In the genomic region with DNA sequence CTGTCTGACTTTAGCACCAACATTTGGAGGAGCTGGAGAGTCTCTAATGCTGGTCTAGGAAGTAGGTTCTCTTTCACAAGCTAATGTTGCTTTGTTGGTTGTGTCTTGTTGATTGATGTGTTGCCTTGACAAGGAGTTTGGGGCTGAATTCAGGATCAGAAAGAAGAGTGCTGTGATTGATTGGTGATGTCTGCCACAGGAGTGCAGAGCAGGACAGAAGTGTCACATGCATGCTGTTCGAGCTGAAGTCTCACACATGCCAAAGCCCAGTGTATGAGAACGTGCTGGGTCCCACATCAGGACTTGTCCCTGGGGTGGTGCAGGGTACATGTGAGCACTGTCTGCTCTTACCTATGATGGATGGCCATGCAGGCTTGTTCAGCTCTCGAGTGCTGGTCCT, we compare ENCODE assay signal across 1 cellular context.
TF ChIP-seq lines count a peak whose summit lies in the region.

No MANE protein-coding gene starts in this region.

TF ChIP-seq in GM12878, 131 proteins besides CTCF, POLR2A, EP300 and RAD21 (continued from another document):
- TF ChIP-seq, protein P1, sequence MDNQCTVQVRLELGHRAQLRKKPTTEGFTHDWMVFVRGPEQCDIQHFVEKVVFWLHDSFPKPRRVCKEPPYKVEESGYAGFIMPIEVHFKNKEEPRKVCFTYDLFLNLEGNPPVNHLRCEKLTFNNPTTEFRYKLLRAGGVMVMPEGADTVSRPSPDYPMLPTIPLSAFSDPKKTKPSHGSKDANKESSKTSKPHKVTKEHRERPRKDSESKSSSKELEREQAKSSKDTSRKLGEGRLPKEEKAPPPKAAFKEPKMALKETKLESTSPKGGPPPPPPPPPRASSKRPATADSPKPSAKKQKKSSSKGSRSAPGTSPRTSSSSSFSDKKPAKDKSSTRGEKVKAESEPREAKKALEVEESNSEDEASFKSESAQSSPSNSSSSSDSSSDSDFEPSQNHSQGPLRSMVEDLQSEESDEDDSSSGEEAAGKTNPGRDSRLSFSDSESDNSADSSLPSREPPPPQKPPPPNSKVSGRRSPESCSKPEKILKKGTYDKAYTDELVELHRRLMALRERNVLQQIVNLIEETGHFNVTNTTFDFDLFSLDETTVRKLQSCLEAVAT (IDR thresholded peaks at IDR 0.05) = peak; percentile 63
- no peak for TF ChIP-seq TCF3 (IDR thresholded peaks at IDR 0.05; ENCODE audit: borderline replicate concordance, insufficient read depth, low read depth, low read length)
- TF ChIP-seq MYC (IDR thresholded peaks at IDR 0.05; ENCODE audit: insufficient read depth, insufficient read length, insufficient replicate concordance, low read length, severe bottlenecking) = no peak
